Comparison of ENCODE assay signal across 1 cellular context in the genomic region with DNA sequence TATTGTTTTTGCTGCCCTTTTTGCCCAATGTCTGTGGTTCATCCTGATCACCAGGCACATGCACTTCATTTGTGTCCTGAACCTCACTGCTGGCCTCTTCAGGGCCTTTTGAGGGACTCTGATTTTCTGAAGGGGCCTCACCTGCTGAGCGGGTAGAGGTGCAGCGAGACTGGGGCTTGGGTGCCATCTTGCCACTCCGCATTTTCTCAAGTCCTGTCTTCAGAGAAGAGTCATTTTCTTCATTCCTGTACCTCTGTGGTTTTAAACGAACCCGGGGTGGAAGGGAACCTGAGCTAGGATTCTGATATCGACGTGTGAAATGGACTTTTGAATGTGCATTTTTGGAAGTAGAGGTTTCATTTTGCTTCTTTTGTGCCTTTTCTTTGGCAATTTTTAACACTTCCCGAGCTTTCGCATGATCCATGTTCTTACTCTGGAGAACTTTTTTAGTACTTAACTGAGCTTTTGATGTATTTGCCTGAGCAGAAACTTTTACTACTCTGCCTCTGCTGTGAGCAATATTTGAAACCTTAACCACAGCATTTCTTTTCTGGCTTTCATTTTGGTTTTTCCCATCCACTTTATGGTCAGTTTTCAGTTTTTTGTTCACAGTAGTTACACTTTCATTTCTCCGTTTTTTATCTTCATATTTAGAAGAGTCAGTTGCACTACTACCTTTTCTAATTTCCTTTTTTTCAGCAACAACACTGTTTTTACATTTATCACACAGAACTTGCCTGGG.
TF ChIP-seq lines count a peak whose summit lies in the region.

No MANE protein-coding gene starts in this region.

TF ChIP-seq in SK-N-SH treated with all-trans-retinoic acid at 6 μM for 48 hours, 23 proteins besides CTCF, POLR2A, EP300 and RAD21 (continued from another document):
- TF ChIP-seq, protein P1, sequence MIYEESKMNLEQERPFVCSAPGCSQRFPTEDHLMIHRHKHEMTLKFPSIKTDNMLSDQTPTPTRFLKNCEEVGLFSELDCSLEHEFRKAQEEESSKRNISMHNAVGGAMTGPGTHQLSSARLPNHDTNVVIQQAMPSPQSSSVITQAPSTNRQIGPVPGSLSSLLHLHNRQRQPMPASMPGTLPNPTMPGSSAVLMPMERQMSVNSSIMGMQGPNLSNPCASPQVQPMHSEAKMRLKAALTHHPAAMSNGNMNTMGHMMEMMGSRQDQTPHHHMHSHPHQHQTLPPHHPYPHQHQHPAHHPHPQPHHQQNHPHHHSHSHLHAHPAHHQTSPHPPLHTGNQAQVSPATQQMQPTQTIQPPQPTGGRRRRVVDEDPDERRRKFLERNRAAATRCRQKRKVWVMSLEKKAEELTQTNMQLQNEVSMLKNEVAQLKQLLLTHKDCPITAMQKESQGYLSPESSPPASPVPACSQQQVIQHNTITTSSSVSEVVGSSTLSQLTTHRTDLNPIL (CRISPR knock-in tag; IDR thresholded peaks at IDR 0.05; ENCODE audit: low read depth), result no peak
- TF ChIP-seq GLIS3 (CRISPR knock-in tag; IDR thresholded peaks at IDR 0.05) (no peak), TSHZ2 (CRISPR knock-in tag; IDR thresholded peaks at IDR 0.05) (no peak)
